Comparison of ENCODE assay signal across 8 cellular contexts in genomic region chr14:49769171-49769570, GRCh38. TPM values are rescaled to one million over a fixed set of nuclear protein-coding genes. Genes with fewer than 3 reads are reported as not detected.
A peak's percentile ranks its signal among the peaks of the same experiment; 100 is the strongest.
DNase-seq lines count a peak whose midpoint lies in the region; ATAC-seq and TF ChIP-seq lines count a peak whose summit lies in the region.

No MANE protein-coding gene starts in this region.

- no peak for TF ChIP-seq CTCF in AG09309 (IDR thresholded peaks at IDR 0.05; ENCODE audit: control insufficient read depth, insufficient read depth, low read depth, low read length, missing control alignments)
- TF ChIP-seq CTCF in thoracic aorta (IDR thresholded peaks at IDR 0.05): no peak
- TF ChIP-seq CTCF in GM13976 (IDR thresholded peaks at IDR 0.05; ENCODE audit: borderline replicate concordance, control extremely low read depth, extremely low read depth, insufficient read depth, missing control alignments): no peak

- H3K27ac ChIP-seq in angular gyrus (ENCODE audit: low read depth, low read length) (peak overlapping the region; percentile 99), thoracic aorta (peak overlapping the region; percentile 92 to 95)

- peaks cover 8% of the 10 kb centered on the region for H3K36me3 ChIP-seq in thoracic aorta

- DNase-seq in AG09309 (ENCODE audit: low read depth) (no peak), HT1080 (ENCODE audit: low read depth) (peak; percentile 4), kidney glomerular epithelial cell (lab: John Stamatoyannopoulos, UW) (peak; percentile 29), thoracic aorta (ENCODE audit: low spot score) (no peak), GM13976 (ENCODE audit: low spot score) (no peak), NCI-H748 (lab: John Stamatoyannopoulos, UW; ENCODE audit: unreplicated experiment) (no peak)
- no peak for DNase-seq in activated CD4-positive, alpha-beta T cell treated with anti-CD3 and anti-CD28 coated beads, Interleukin-2, amount 50 U/mL, for 1 hour

- in situ Hi-C loops in GM13976 (cut with MboI; ENCODE audit: low sequenced_read_pairs, unreplicated experiment): no loop called here

- no peak for ATAC-seq in thoracic aorta (ENCODE audit: insufficient number of reproducible peaks, low FRiP score, low read depth)

- H3K9me3 ChIP-seq in thoracic aorta: no peaks in the 10 kb centered on the region

- no peaks in the 10 kb centered on the region for H3K27me3 ChIP-seq in thoracic aorta (replicated peaks; ENCODE audit: insufficient read depth)

- peaks cover 17 to 31% of the 10 kb centered on the region in 2 donors for H3K4me1 ChIP-seq in thoracic aorta (ENCODE audit: control insufficient read depth in 1 of 2, low read depth in 2 of 2)

- H3K4me3 ChIP-seq in AG09309 (ENCODE audit: control insufficient read depth, low read depth, low read length) (peak overlapping the region; percentile 93), thoracic aorta (peak overlapping the region; percentile 79)

RNA-seq across cellular contexts. Expression of gene KLHDC2, which starts 1.2 kb away (rescaled TPM):
- total RNA-seq in HT1080 (2014; rRNA removed; shearing (Covaris generic)): 48.4 and 66.2 TPM in 2 replicates
- 43.3 and 52.4 TPM in 2 replicates for polyA plus RNA-seq in HT1080 (2015; cell fraction: cytosol; rRNA removed)
- polyA plus RNA-seq in HT1080 (2015; cell fraction: nucleus; rRNA removed): 71.9 and 73.3 TPM in 2 replicates
- total RNA-seq in thoracic aorta: 10 to 100 TPM; 48.4 to 53.9 TPM

Comparison
In these comparisons a context has a peak if more than half of its experiments do, and no peak if none do; other contexts are left out.
1. DNase-seq: peak in HT1080 (single experiment) and kidney glomerular epithelial cell (single experiment); none in AG09309 (single experiment), thoracic aorta (single experiment), GM13976 (single experiment), NCI-H748 (single experiment) and activated CD4-positive, alpha-beta T cell treated with anti-CD3 and anti-CD28 coated beads, Interleukin-2, amount 50 U/mL, for 1 hour (single experiment).